Comparison of ENCODE assay signal across 9 cellular contexts in the genomic region with DNA sequence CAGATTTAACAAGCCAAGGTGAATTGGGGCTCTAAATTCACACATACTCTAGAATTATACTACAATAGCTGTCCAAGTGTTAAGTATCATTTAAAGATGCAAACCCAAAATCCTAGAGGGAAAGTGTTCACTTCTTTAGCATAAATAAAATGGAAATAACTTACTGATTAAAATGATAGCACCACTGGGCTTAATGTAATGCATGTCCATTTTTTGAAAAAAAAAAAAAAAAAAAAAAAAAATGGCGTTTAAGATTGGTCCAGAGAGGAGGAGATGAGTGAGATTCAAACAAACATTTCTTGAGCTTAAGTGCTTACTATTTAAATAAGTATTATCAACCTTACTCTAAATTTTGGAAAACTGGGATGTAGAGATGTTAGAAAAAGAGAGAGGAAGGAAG.
"Had no signal": no experiment of that assay in that cellular context is flagged by ENCODE, and none has a peak within 500 bp of the region (broad histone marks: within the 10 kb centered on the region; RNA-seq: fewer than 3 reads in every experiment).

No MANE protein-coding gene starts in this region.

- H3K27ac ChIP-seq: GM23248 had no signal

- H3K4me3 ChIP-seq: GM23248, HAP-1, K562 had no signal

- ATAC-seq: HCT116, K562 had no signal

- H3K36me3 ChIP-seq: HAP-1 had no signal

- H3K9ac ChIP-seq: GM23248 had no signal

- H3K27ac Mint-ChIP-seq: HFFc6 had no signal

- H3K9me3 Mint-ChIP-seq: HFFc6 had no signal

- H3K4me3 Mint-ChIP-seq: HFFc6 had no signal

- DNase-seq: GM23248, GOT3, H7, HFFc6, IMR-90, KG1 had no signal

- H3K9me3 ChIP-seq: HAP-1 had no signal
